Comparison of ENCODE assay signal across 8 cellular contexts in the genomic region with DNA sequence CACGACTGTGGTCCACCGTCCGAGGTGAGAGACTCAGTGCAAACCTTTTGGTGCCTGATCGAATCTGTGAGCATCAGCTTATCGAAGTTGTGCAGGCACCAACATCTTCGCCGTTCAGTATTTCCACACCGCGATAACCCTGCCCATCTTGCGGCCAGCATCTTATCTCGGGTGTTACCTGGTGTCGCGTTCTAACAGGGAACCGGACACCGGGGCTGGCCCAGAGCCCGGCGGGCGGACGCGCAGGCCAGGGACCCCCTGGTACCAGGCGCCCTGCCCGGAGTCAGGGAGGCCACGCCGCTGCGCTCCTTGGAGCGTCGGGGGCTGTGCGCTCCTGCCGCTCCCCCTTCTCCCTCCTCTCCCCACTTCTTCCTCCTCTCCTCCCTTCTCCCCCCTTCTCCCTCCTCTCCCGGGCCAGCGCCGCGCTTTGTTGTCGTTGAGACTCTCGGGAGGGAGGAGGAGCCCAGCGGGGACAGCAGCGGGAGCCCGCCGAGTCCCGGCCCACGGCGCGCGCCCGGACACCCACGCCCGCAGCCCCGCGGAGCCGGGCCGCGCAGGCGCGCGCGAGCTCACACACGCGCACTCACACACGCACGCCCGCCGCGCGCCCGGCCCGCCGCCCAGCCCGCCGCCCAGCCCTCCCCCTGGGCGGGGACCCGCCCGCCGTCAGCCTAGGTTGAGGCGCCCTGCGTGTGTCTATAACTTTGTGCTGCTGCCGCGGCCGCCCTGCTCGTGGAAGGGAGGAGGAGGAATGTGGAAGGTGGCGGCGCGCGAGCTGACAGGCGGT. TPM values are rescaled to one million over a fixed set of nuclear protein-coding genes. Genes with fewer than 3 reads are reported as not detected.
DNase-seq lines count a peak whose midpoint lies in the region; ATAC-seq and TF ChIP-seq lines count a peak whose summit lies in the region.

No MANE protein-coding gene starts in this region.

- under 1% methylated on average over 47 of the region's 84 CpGs for WGBS in hepatocyte (ENCODE audit: low lambda C conversion rate, missing lambda C conversion rate)

- in situ Hi-C loops in astrocyte of the cerebellum (cut with HindIII; ENCODE audit: low sequenced_read_pairs): no loop called here

- H3K36me3 ChIP-seq in hepatocyte (replicated peaks; ENCODE audit: insufficient read depth, low read depth): no peaks in the 10 kb centered on the region

- ATAC-seq in HG02610 (IDR thresholded peaks at IDR 0.05; ENCODE audit: unreplicated experiment) (peak; percentile 53), HG03097 (IDR thresholded peaks at IDR 0.05; ENCODE audit: low FRiP score, unreplicated experiment) (no peak)

- no peaks in the 10 kb centered on the region for H3K27me3 ChIP-seq in hepatocyte

- TF ChIP-seq CTCF in GM10266 (IDR thresholded peaks at IDR 0.05; ENCODE audit: control insufficient read depth, insufficient read depth, low read depth, missing control alignments) (no peak), astrocyte of the cerebellum (IDR thresholded peaks at IDR 0.05; ENCODE audit: low read depth, low read length, missing control alignments) (no peak), hepatocyte (IDR thresholded peaks at IDR 0.05; ENCODE audit: poor library complexity) (no peak)

- H3K27ac ChIP-seq in hepatocyte: peak overlapping the region; percentile 99

- H3K4me1 ChIP-seq in hepatocyte (ENCODE audit: insufficient read depth): peaks cover 23% of the 10 kb centered on the region

- H3K9me2 ChIP-seq in hepatocyte (replicated peaks; ENCODE audit: insufficient read depth): no peaks in the 10 kb centered on the region

- DNase-seq in GM10266 (ENCODE audit: extremely low spot score): peak; percentile 85
- DNase-seq in NCI-H1930 (lab: John Stamatoyannopoulos, UW): peak; percentile 47 to 85
- DNase-seq in T-helper 9 cell: peak; percentile 82
- peak; percentile 46 for DNase-seq in astrocyte of the cerebellum (ENCODE audit: low read depth)
- DNase-seq in hepatocyte (ENCODE audit: low spot score): peak; percentile 95
- peak; percentile 94 for DNase-seq in retina

- H3K9me3 ChIP-seq in hepatocyte (ENCODE audit: low read depth): no peaks in the 10 kb centered on the region

- H4K20me1 ChIP-seq in hepatocyte (ENCODE audit: insufficient read depth, poor library complexity, severe bottlenecking): peaks cover 25% of the 10 kb centered on the region

- H3K4me3 ChIP-seq in astrocyte of the cerebellum (ENCODE audit: low read depth, low read length) (peak overlapping the region; percentile 93), hepatocyte (peak overlapping the region; percentile 94)

- H2AFZ ChIP-seq in hepatocyte: peak overlapping the region; percentile 78

- peaks cover 27% of the 10 kb centered on the region for H3K79me2 ChIP-seq in hepatocyte

- peak overlapping the region; percentile 89 for H3K4me2 ChIP-seq in hepatocyte

RNA-seq across cellular contexts. Expression of a gene that starts 1.4 kb away (rescaled TPM):
- 51.0 and 54.9 TPM in 2 replicates for total RNA-seq in hepatocyte
- polyA plus RNA-seq in hepatocyte: 44.6 and 50.1 TPM in 2 replicates
